Comparison of ENCODE assay signal across 23 cellular contexts in genomic region chr15:80614711-80615360, GRCh38.
"Had no signal": no experiment of that assay in that cellular context is flagged by ENCODE, and none has a peak within 500 bp of the region (broad histone marks: within the 10 kb centered on the region; RNA-seq: fewer than 3 reads in every experiment).

No MANE protein-coding gene starts in this region.

- H3K27ac ChIP-seq: left lung, lower lobe of right lung, pancreas, testis, vagina, WERI-Rb-1 had no signal

- H3K4me3 ChIP-seq: left lung, lower lobe of right lung, mucosa of descending colon, pancreas, prostate gland, skin epidermis, testis, upper lobe of left lung, vagina had no signal

- DNase-seq: activated CD4-positive, alpha-beta memory T cell treated with anti-CD3 and anti-CD28 coated beads, Interleukin-2, amount 10 ng/mL, durations not matched to agents 7 days and 5 days; activated CD4-positive, alpha-beta T cell treated with anti-CD3 and anti-CD28 coated beads, Interleukin-2, amount 10 ng/mL, durations not matched to agents 7 days and 5 days; activated CD4-positive, CD25-positive, alpha-beta regulatory T cell treated with anti-CD3 and anti-CD28 coated beads, Interleukin-2, amount 50 U/mL, for 72 hours; activated effector memory CD4-positive, alpha-beta T cell treated with anti-CD3 and anti-CD28 coated beads, Interleukin-2, amount 50 U/mL, for 16 hours; activated naive CD4-positive, alpha-beta T cell treated with anti-CD3 and anti-CD28 coated beads for 36 hours; activated naive CD8-positive, alpha-beta T cell treated with anti-CD3 and anti-CD28 coated beads, Interleukin-2, amount 10 ng/mL, durations not matched to agents 7 days and 5 days; amniotic stem cell; caudate nucleus; left lung; lower lobe of right lung; mucosa of descending colon; pancreas; retina; stimulated activated CD4-positive, alpha-beta T cell treated with anti-CD3 and anti-CD28 coated beads, Interleukin-12 subunit alpha, Interleukin-12 subunit beta, amount 100 ng/mL, for 4 hours; stimulated activated CD4-positive, alpha-beta T cell treated with anti-CD3 and anti-CD28 coated beads, Interleukin-4, amount 100 ng/mL, for 1 hour; stimulated activated naive CD8-positive, alpha-beta T cell treated with anti-CD3 and anti-CD28 coated beads, Interleukin-15, Interleukin-2, amounts not matched to agents 100 U/mL and 50 U/mL, for 24 hours; T-helper 9 cell; testis; upper lobe of left lung; WERI-Rb-1 had no signal

- H3K4me1 ChIP-seq: pancreas had no signal

- H3K9me3 ChIP-seq: left lung, lower lobe of right lung, mucosa of descending colon, pancreas, prostate gland, testis, upper lobe of left lung, vagina had no signal

- H3K36me3 ChIP-seq: left lung, lower lobe of right lung, pancreas, prostate gland, upper lobe of left lung, vagina, WERI-Rb-1 had no signal

- H3K27me3 ChIP-seq: left lung, pancreas, testis, upper lobe of left lung, vagina had no signal

- ATAC-seq: stimulated activated naive CD8-positive, alpha-beta T cell treated with anti-CD3 and anti-CD28 coated beads, Interleukin-15, Interleukin-2, amounts not matched to agents 100 U/mL and 50 U/mL, for 24 hours had no signal
